Comparison of ENCODE assay signal across 20 cellular contexts in genomic region chr6:21354805-21355238, GRCh38.
A peak's percentile ranks its signal among the peaks of the same experiment; 100 is the strongest.
DNase-seq lines count a peak whose midpoint lies in the region; ATAC-seq and TF ChIP-seq lines count a peak whose summit lies in the region.
"Had no signal": no experiment of that assay in that cellular context is flagged by ENCODE, and none has a peak within 500 bp of the region (broad histone marks: within the 10 kb centered on the region; RNA-seq: fewer than 3 reads in every experiment).

No MANE protein-coding gene starts in this region.

- BruUV-seq in Calu3 (replicated peaks; lab: Mats Ljungman, UMichigan), result no TSS peak

- H3K4me3 ChIP-seq in mucosa of descending colon (no peak overlapping the region), aorta (ENCODE audit: low read length in 2 of 2) (no peak overlapping the region)
- H3K4me3 ChIP-seq: ascending aorta, right atrium auricular region, thoracic aorta had no signal

- peak overlapping the region; percentile 12 for H3K27ac Mint-ChIP-seq in Calu3 (ENCODE audit: unreplicated experiment)
- H3K27ac Mint-ChIP-seq: CD4-positive, alpha-beta memory T cell had no signal

- WGBS in aorta, 2 donors, result 77% methylated on average over 3 of the region's 3 CpGs

- no peaks in the 10 kb centered on the region for H3K27me3 ChIP-seq in aorta (ENCODE audit: control insufficient read depth in 1 of 2, insufficient read depth in 2 of 2, low read length in 1 of 2)
- H3K27me3 ChIP-seq: ascending aorta, right atrium auricular region had no signal

- no peak for TF ChIP-seq CTCF in Calu3 (IDR thresholded peaks at IDR 0.05; ENCODE audit: unreplicated experiment)
- no peak for TF ChIP-seq CTCF in VCaP (conservative IDR thresholded peaks at IDR 0.05)
- no peak for TF ChIP-seq CTCF in mucosa of descending colon (IDR thresholded peaks at IDR 0.05)
- TF ChIP-seq CTCF in GM10248 (IDR thresholded peaks at IDR 0.05; ENCODE audit: control extremely low read depth, extremely low read depth, low read depth, missing control alignments), result no peak

- DNase-seq in Calu3 (peak; percentile 30), mucosa of descending colon (peak in 1 of 3 donors; percentile 61), aorta (no peak), GM10248 (ENCODE audit: extremely low spot score) (no peak)
- DNase-seq: activated gamma-delta T cell; CD4-positive, alpha-beta memory T cell; hypothalamus; Karpas-422; naive B cell; NCI-H1436 treated with DMSO at 0.1 percent for 48 hours; NCI-H524 treated with DMSO at 0.1 percent for 48 hours had no signal

- no peaks in the 10 kb centered on the region for H3K9me3 Mint-ChIP-seq in Calu3 (ENCODE audit: low read depth, unreplicated experiment)
- H3K9me3 Mint-ChIP-seq: CD4-positive, alpha-beta memory T cell had no signal

- H3K4me3 Mint-ChIP-seq in Calu3 (ENCODE audit: low read depth, unreplicated experiment), result no peak overlapping the region
- H3K4me3 Mint-ChIP-seq: CD4-positive, alpha-beta memory T cell; naive B cell had no signal

- H3K36me3 ChIP-seq in mucosa of descending colon (ENCODE audit: low read depth), result no peaks in the 10 kb centered on the region
- H3K36me3 ChIP-seq in aorta (ENCODE audit: control insufficient read depth in 1 of 2, insufficient read depth in 2 of 2, low read length in 1 of 2), result no peaks in the 10 kb centered on the region
- H3K36me3 ChIP-seq: ascending aorta, right atrium auricular region, thoracic aorta had no signal

- H3K9me3 ChIP-seq in mucosa of descending colon, result no peaks in the 10 kb centered on the region
- no peaks in the 10 kb centered on the region for H3K9me3 ChIP-seq in aorta (ENCODE audit: control insufficient read depth, low read length)
- H3K9me3 ChIP-seq: ascending aorta, right atrium auricular region, thoracic aorta had no signal

- peak overlapping the region; percentile 70 for H3K27ac ChIP-seq in VCaP
- H3K27ac ChIP-seq in aorta (ENCODE audit: low read depth in 1 of 2, low read length in 2 of 2), result no peak overlapping the region
- H3K27ac ChIP-seq: ascending aorta, HL-60, thoracic aorta had no signal

- POLR2A ChIA-PET in GM10248 (lab: Yijun Ruan, JAX), result no interaction called here

- no peaks in the 10 kb centered on the region for H3K36me3 Mint-ChIP-seq in Calu3 (ENCODE audit: insufficient read depth, unreplicated experiment)
- H3K36me3 Mint-ChIP-seq: CD4-positive, alpha-beta memory T cell; naive B cell had no signal

- CTCF ChIA-PET in Calu3 (lab: Charles Lee), result interaction anchor here (0.6 kb wide), 1 partner anchor 91 kb away, joined by 5 read pairs; no protein-coding TSS in a partner anchor
- CTCF ChIA-PET in GM10248 (lab: Yijun Ruan, JAX), result no interaction called here

- H3K4me1 Mint-ChIP-seq in Calu3 (ENCODE audit: low read depth, unreplicated experiment), result peaks cover 15% of the 10 kb centered on the region
- H3K4me1 Mint-ChIP-seq: CD4-positive, alpha-beta memory T cell had no signal

- H3K4me1 ChIP-seq in mucosa of descending colon (ENCODE audit: low read depth) (no peaks in the 10 kb centered on the region), aorta (ENCODE audit: control insufficient read depth in 1 of 2, insufficient read depth in 2 of 2, low read length in 2 of 2) (no peaks in the 10 kb centered on the region)
- H3K4me1 ChIP-seq: ascending aorta, right atrium auricular region had no signal

- ATAC-seq in HG02588 (IDR thresholded peaks at IDR 0.05; ENCODE audit: unreplicated experiment) (peak; percentile 49), mucosa of descending colon (peak; percentile 79), GM21515 (IDR thresholded peaks at IDR 0.05; ENCODE audit: unreplicated experiment) (no peak), aorta (ENCODE audit: low FRiP score) (no peak), HG02798 (IDR thresholded peaks at IDR 0.05; ENCODE audit: poor library complexity, unreplicated experiment) (no peak)
- ATAC-seq: Panc1 had no signal

- no peaks in the 10 kb centered on the region for H3K27me3 Mint-ChIP-seq in Calu3 (ENCODE audit: unreplicated experiment)
- H3K27me3 Mint-ChIP-seq: CD4-positive, alpha-beta memory T cell; naive B cell had no signal

- intact Hi-C loops in Calu3 (cut with micrococcal nuclease; ENCODE audit: unreplicated experiment) (no loop called here), mucosa of descending colon (cut with DNase I, micrococcal nuclease) (no loop called here), aorta (cut with DNase I) (no loop called here)

Comparison
In these comparisons a context has a peak if more than half of its experiments do, and no peak if none do; other contexts are left out.
1. ATAC-seq: peak in HG02588 (single experiment) and mucosa of descending colon (single experiment); none in GM21515 (single experiment), aorta (single experiment) and HG02798 (single experiment).